In the genomic region with DNA sequence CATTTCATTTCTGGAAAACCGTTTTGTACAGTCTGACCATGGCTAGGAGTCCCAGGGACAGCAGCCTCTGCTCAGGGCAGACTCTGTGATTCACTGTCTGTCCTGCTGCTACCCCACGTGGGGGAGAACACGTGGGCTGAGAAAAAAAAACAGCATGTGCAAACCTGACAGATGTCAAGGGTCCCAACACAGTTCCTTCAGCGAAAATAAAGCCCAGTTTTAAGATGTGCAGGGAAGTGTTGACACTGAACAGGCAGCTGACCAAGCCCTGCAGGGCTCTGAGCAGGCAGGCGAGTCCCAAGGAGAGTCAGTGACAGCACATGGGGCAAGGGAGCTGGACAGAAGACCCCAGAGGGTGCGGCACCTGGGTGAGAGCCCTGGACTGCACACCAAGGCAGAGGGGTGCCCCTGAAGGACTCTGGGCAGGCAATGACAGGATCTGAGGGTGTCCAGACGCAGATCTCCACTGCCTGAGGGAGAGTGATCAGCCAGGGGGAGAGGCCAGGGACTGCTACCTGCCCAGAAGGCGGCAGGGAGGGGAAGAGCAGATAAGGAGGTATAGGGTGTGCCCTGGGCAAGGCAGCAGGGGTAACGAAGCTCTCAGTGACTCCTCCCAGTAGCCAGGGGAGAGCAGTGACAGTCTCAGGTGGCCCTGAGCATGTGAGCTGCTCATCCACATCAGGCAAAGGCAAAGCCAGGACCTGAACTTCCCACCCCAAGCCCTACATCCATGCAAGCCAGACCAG, we compare ENCODE assay signal across 10 cellular contexts. TPM values are rescaled to one million over a fixed set of nuclear protein-coding genes. Genes with fewer than 3 reads are reported as not detected.
DNase-seq lines count a peak whose midpoint lies in the region; ATAC-seq and TF ChIP-seq lines count a peak whose summit lies in the region.
"Had no signal": no experiment of that assay in that cellular context is flagged by ENCODE, and none has a peak within 500 bp of the region (broad histone marks: within the 10 kb centered on the region; RNA-seq: fewer than 3 reads in every experiment).

No MANE protein-coding gene starts in this region.

- ATAC-seq in HG02970 (IDR thresholded peaks at IDR 0.05; ENCODE audit: low FRiP score, unreplicated experiment): no peak

- DNase-seq in RPMI7951 (ENCODE audit: low read depth): peak; percentile 42
- DNase-seq in fibroblast of mammary gland (ENCODE audit: low read depth): peak; percentile 67
- no peak for DNase-seq in neuronal stem cell (ENCODE audit: low spot score)
- DNase-seq in GF-D8 (lab: John Stamatoyannopoulos, UW): no peak
- DNase-seq in SW480 (ENCODE audit: low spot score): no peak
- DNase-seq in stimulated activated CD4-positive, alpha-beta T cell treated with anti-CD3 and anti-CD28 coated beads, Interleukin-2, amount 100 ng/mL, for 24 hours: no peak
- DNase-seq: NCI-H146; stimulated activated CD4-positive, alpha-beta T cell treated with anti-CD3 and anti-CD28 coated beads, Interleukin-15, amount 100 ng/mL, for 24 hours had no signal

- H3K9me3 ChIP-seq in neuronal stem cell (replicated peaks in 1 of 2; ENCODE audit: control insufficient read depth in 2 of 2, insufficient read depth in 1 of 2, low read depth in 1 of 2, low read length in 2 of 2): no peaks in the 10 kb centered on the region

- H3K4ac ChIP-seq in neuronal stem cell (ENCODE audit: low read length): no peak overlapping the region

- peak overlapping the region; percentile 18 for H3K18ac ChIP-seq in neuronal stem cell (ENCODE audit: low read length)

- H3K27ac ChIP-seq in C4-2B (peak overlapping the region; percentile 93), neuronal stem cell (replicated peaks; ENCODE audit: low read length) (peak overlapping the region; percentile 35)

- no peak overlapping the region for H3K4me2 ChIP-seq in neuronal stem cell (ENCODE audit: insufficient read depth, low read length, poor library complexity, severe bottlenecking)

- no peak overlapping the region for H2AK5ac ChIP-seq in neuronal stem cell (ENCODE audit: low read depth, low read length)

- no peak overlapping the region for H2BK12ac ChIP-seq in neuronal stem cell (ENCODE audit: low read length)

- H3K27me3 ChIP-seq in neuronal stem cell (ENCODE audit: control insufficient read depth in 3 of 3, insufficient read depth in 3 of 3, low read depth in 1 of 3, low read length in 3 of 3): no peaks in the 10 kb centered on the region

- peaks cover 27 to 42% of the 10 kb centered on the region in 2 donors for H3K4me1 ChIP-seq in neuronal stem cell (ENCODE audit: control insufficient read depth in 2 of 2, insufficient read depth in 1 of 2, low read depth in 1 of 2, low read length in 2 of 2)

- peaks cover 39 to 56% of the 10 kb centered on the region in 2 donors for H3K36me3 ChIP-seq in neuronal stem cell (replicated peaks in 1 of 2; ENCODE audit: control insufficient read depth in 2 of 2, insufficient read depth in 2 of 2, low read length in 2 of 2)

- H3K4me3 ChIP-seq in fibroblast of mammary gland (ENCODE audit: control insufficient read depth, low read depth, low read length) (no peak overlapping the region), neuronal stem cell (ENCODE audit: low read length in 2 of 2) (no peak overlapping the region)

- H2BK15ac ChIP-seq in neuronal stem cell (ENCODE audit: low read length): peak overlapping the region; percentile 5

- WGBS in neuronal stem cell (ENCODE audit: extremely low coverage in 2 of 2, insufficient read length in 2 of 2, insufficient replicate concordance in 1 of 2), 2 donors: no CpG with 5 or more reads among the region's 9 CpGs

- no peak overlapping the region for H4K8ac ChIP-seq in neuronal stem cell (ENCODE audit: low read depth, low read length)

- no peak overlapping the region for H2AFZ ChIP-seq in neuronal stem cell (ENCODE audit: low read length)

- H3K23ac ChIP-seq in neuronal stem cell (ENCODE audit: low read depth, low read length, poor library complexity): peak overlapping the region; percentile 6

- TF ChIP-seq CTCF in C4-2B (conservative IDR thresholded peaks at IDR 0.05) (no peak), fibroblast of mammary gland (conservative IDR thresholded peaks at IDR 0.05; ENCODE audit: control insufficient read depth, insufficient read depth, low read depth, low read length) (no peak)

- no peak overlapping the region for H2BK120ac ChIP-seq in neuronal stem cell (ENCODE audit: low read depth, low read length)

- no peak overlapping the region for H3K9ac ChIP-seq in neuronal stem cell (ENCODE audit: low read depth, low read length, poor library complexity)

- H2BK5ac ChIP-seq in neuronal stem cell (ENCODE audit: low read length): no peak overlapping the region

- no peak overlapping the region for H3K14ac ChIP-seq in neuronal stem cell (ENCODE audit: low read length)

- H3K79me1 ChIP-seq in neuronal stem cell (ENCODE audit: low read depth, low read length): peaks cover 3% of the 10 kb centered on the region

- H4K91ac ChIP-seq in neuronal stem cell (ENCODE audit: low read depth, low read length, poor library complexity): no peak overlapping the region

RNA-seq across cellular contexts. Expression of gene SPATC1L, which starts 5.1 kb away (rescaled TPM):
- 17.2 and 18.6 TPM in 2 replicates for total RNA-seq in RPMI7951 (2014; rRNA removed; shearing (Covaris generic))
- 38.2 TPM for polyA plus RNA-seq in neuronal stem cell (2013, experiment 1 of 2)
- 37.5 TPM for polyA plus RNA-seq in neuronal stem cell (2013, experiment 2 of 2)

RNA-seq across cellular contexts. Expression of gene FTCD, which starts 34.0 kb away (rescaled TPM):
- 0.20 and 0.36 TPM in 2 replicates for total RNA-seq in RPMI7951 (2014; rRNA removed; shearing (Covaris generic))
- polyA plus RNA-seq in neuronal stem cell (2013, experiment 1 of 2): 2.1 TPM
- polyA plus RNA-seq in neuronal stem cell (2013, experiment 2 of 2): 2.0 TPM

RNA-seq across cellular contexts. Expression of gene LSS, which starts 39.2 kb away (rescaled TPM):
- total RNA-seq in RPMI7951 (2014; rRNA removed; shearing (Covaris generic)): 26.7 and 32.9 TPM in 2 replicates
- 42.5 TPM for polyA plus RNA-seq in neuronal stem cell (2013, experiment 1 of 2)
- 42.2 TPM for polyA plus RNA-seq in neuronal stem cell (2013, experiment 2 of 2)

Comparison
In these comparisons a context has a peak if more than half of its experiments do, and no peak if none do; other contexts are left out.
1. DNase-seq: peak in RPMI7951 (single experiment) and fibroblast of mammary gland (single experiment); none in neuronal stem cell (single experiment), GF-D8 (single experiment), SW480 (single experiment) and stimulated activated CD4-positive, alpha-beta T cell treated with anti-CD3 and anti-CD28 coated beads, Interleukin-2, amount 100 ng/mL, for 24 hours (0 of 2).